15 cellular contexts compared by ENCODE assay signal in genomic region chr2:41026613-41027012, GRCh38.
DNase-seq lines count a peak whose midpoint lies in the region; ATAC-seq, FAIRE-seq and TF ChIP-seq lines count a peak whose summit lies in the region.
"Had no signal": no experiment of that assay in that cellular context is flagged by ENCODE, and none has a peak within 500 bp of the region (broad histone marks: within the 10 kb centered on the region; RNA-seq: fewer than 3 reads in every experiment).

No MANE protein-coding gene starts in this region.

- H4K91ac ChIP-seq in neuronal stem cell (ENCODE audit: low read depth, low read length, poor library complexity): no peak overlapping the region

- no peak for DNase-seq in NCI-H1694 (lab: John Stamatoyannopoulos, UW)
- no peak for DNase-seq in ACHN
- DNase-seq in kidney: no peak
- no peak for DNase-seq in neuronal stem cell (ENCODE audit: low spot score)
- DNase-seq: activated CD4-positive, alpha-beta T cell treated with anti-CD3 and anti-CD28 coated beads, Interleukin-2, amount 10 ng/mL, durations not matched to agents 24 days and 14 days; activated T-cell treated with anti-CD3 and anti-CD28 coated beads, Interleukin-2, amount 50 U/mL, for 4 hours; amniotic stem cell; left cardiac atrium; NCI-H526 treated with DMSO at 0.1 percent for 48 hours; trophoblast cell had no signal

- TF ChIP-seq POLR2A in GM18505 (IDR thresholded peaks at IDR 0.05; ENCODE audit: borderline replicate concordance, extremely low read depth, insufficient read depth, insufficient read length): no peak

- H3K9me3 ChIP-seq in kidney (ENCODE audit: control insufficient read depth in 1 of 2, low read length in 2 of 2) (no peaks in the 10 kb centered on the region), neuronal stem cell (replicated peaks in 1 of 2; ENCODE audit: control insufficient read depth in 2 of 2, insufficient read depth in 1 of 2, low read depth in 1 of 2, low read length in 2 of 2) (no peaks in the 10 kb centered on the region)

- no peak for TF ChIP-seq CTCF in kidney (IDR thresholded peaks at IDR 0.05; ENCODE audit: borderline replicate concordance, extremely low read depth, insufficient read depth)

- no peak overlapping the region for H2BK5ac ChIP-seq in neuronal stem cell (ENCODE audit: low read length)

- H3K79me1 ChIP-seq in neuronal stem cell (ENCODE audit: low read depth, low read length): no peaks in the 10 kb centered on the region

- H3K14ac ChIP-seq in neuronal stem cell (ENCODE audit: low read length): no peak overlapping the region

- no peak overlapping the region for H3K23ac ChIP-seq in neuronal stem cell (ENCODE audit: low read depth, low read length, poor library complexity)

- H2AK5ac ChIP-seq in neuronal stem cell (ENCODE audit: low read depth, low read length): no peak overlapping the region

- no peak overlapping the region for H4K8ac ChIP-seq in neuronal stem cell (ENCODE audit: low read depth, low read length)

- FAIRE-seq in kidney (lab: Jason Lieb, UNC): no peak

- no CpG with 5 or more reads among the region's 1 CpG for WGBS in neuronal stem cell (ENCODE audit: extremely low coverage in 2 of 2, insufficient read length in 2 of 2, insufficient replicate concordance in 1 of 2), 2 donors

- no peak overlapping the region for H3K4me2 ChIP-seq in neuronal stem cell (ENCODE audit: insufficient read depth, low read length, poor library complexity, severe bottlenecking)
- H3K4me2 ChIP-seq: KMS-11 had no signal

- no peak overlapping the region for H3K27ac ChIP-seq in kidney (ENCODE audit: low read depth in 2 of 2, low read length in 2 of 2)
- H3K27ac ChIP-seq in neuronal stem cell (replicated peaks; ENCODE audit: low read length): no peak overlapping the region
- H3K27ac ChIP-seq: KMS-11 had no signal

- no peak overlapping the region for H3K18ac ChIP-seq in neuronal stem cell (ENCODE audit: low read length)

- no peak overlapping the region for H2BK15ac ChIP-seq in neuronal stem cell (ENCODE audit: low read length)

- H3K9ac ChIP-seq in kidney (ENCODE audit: low read length in 2 of 2): no peak overlapping the region
- H3K9ac ChIP-seq in neuronal stem cell (ENCODE audit: low read depth, low read length, poor library complexity): no peak overlapping the region
- H3K9ac ChIP-seq: KMS-11 had no signal

- no peak overlapping the region for H3K4ac ChIP-seq in neuronal stem cell (ENCODE audit: low read length)

- H3K36me3 ChIP-seq in kidney (ENCODE audit: control insufficient read depth in 1 of 2, insufficient read depth in 2 of 2, low read length in 2 of 2) (no peaks in the 10 kb centered on the region), neuronal stem cell (replicated peaks in 1 of 2; ENCODE audit: control insufficient read depth in 2 of 2, insufficient read depth in 2 of 2, low read length in 2 of 2) (no peaks in the 10 kb centered on the region)

- ATAC-seq in GM18505 (IDR thresholded peaks at IDR 0.05; ENCODE audit: unreplicated experiment) (peak; percentile 85), GM19463 (IDR thresholded peaks at IDR 0.05; ENCODE audit: unreplicated experiment) (peak; percentile 80), HG02840 (IDR thresholded peaks at IDR 0.05; ENCODE audit: low FRiP score, unreplicated experiment) (peak; percentile 78), HG03378 (IDR thresholded peaks at IDR 0.05; ENCODE audit: unreplicated experiment) (peak; percentile 90)
- ATAC-seq: activated T-cell treated with anti-CD3 and anti-CD28 coated beads, Interleukin-2, amount 50 U/mL, for 4 hours; left cardiac atrium had no signal

- H3K4me1 ChIP-seq in kidney (ENCODE audit: control insufficient read depth in 1 of 2, insufficient read depth in 1 of 2, low read depth in 1 of 2, low read length in 2 of 2): no peaks in the 10 kb centered on the region
- no peaks in the 10 kb centered on the region for H3K4me1 ChIP-seq in neuronal stem cell (ENCODE audit: control insufficient read depth in 2 of 2, insufficient read depth in 1 of 2, low read depth in 1 of 2, low read length in 2 of 2)

- H2BK120ac ChIP-seq in neuronal stem cell (ENCODE audit: low read depth, low read length): no peak overlapping the region

- H3K4me3 ChIP-seq in kidney (ENCODE audit: low read length in 2 of 2) (no peak overlapping the region), neuronal stem cell (ENCODE audit: low read length in 2 of 2) (no peak overlapping the region)

- no peak overlapping the region for H2AFZ ChIP-seq in neuronal stem cell (ENCODE audit: low read length)

- intact Hi-C loops in kidney (cut with DNase I): no loop called here

- in situ Hi-C loops in ACHN (cut with HindIII; ENCODE audit: low pct_ligation_motif_present, low pct_unique_long_range_greater_than_20kb, low sequenced_read_pairs): no loop called here

- H2BK12ac ChIP-seq in neuronal stem cell (ENCODE audit: low read length): no peak overlapping the region

- no peaks in the 10 kb centered on the region for H3K27me3 ChIP-seq in neuronal stem cell (ENCODE audit: control insufficient read depth in 3 of 3, insufficient read depth in 3 of 3, low read depth in 1 of 3, low read length in 3 of 3)
